In genomic region chr9:77901771-77902170, GRCh38 we compare ENCODE assay signal across 25 cellular contexts.
"Had no signal": no experiment of that assay in that cellular context is flagged by ENCODE, and none has a peak within 500 bp of the region (broad histone marks: within the 10 kb centered on the region; RNA-seq: fewer than 3 reads in every experiment).

No MANE protein-coding gene starts in this region.

- H2AFZ ChIP-seq: hepatocyte had no signal

- H3K4me1 ChIP-seq: breast epithelium had no signal

- H3K9me3 ChIP-seq: breast epithelium, gastroesophageal sphincter, suprapubic skin, tibial artery had no signal

- H3K4me3 ChIP-seq: breast epithelium, gastroesophageal sphincter, hepatocyte, suprapubic skin, tibial artery had no signal

- H3K27me3 Mint-ChIP-seq: central memory CD8-positive, alpha-beta T cell; dendritic cell treated with granulocyte-macrophage colony-stimulating factor and Interleukin-4, amounts not matched to agents 40 ng/mL and 50 ng/mL, for 4 days; naive thymus-derived CD4-positive, alpha-beta T cell had no signal

- H3K9me3 Mint-ChIP-seq: activated B cell treated with CpG ODN at 0.5 μM for 24 hours; activated T-cell treated with anti-CD3 and anti-CD28 coated beads, Interleukin-2, amount 50 U/mL, for 72 hours; central memory CD8-positive, alpha-beta T cell; dendritic cell treated with granulocyte-macrophage colony-stimulating factor and Interleukin-4, amounts not matched to agents 40 ng/mL and 50 ng/mL, for 4 days; mesothelial cell of epicardium; naive thymus-derived CD4-positive, alpha-beta T cell; T-helper 1 cell treated with Interleukin-12 subunit alpha and Interleukin-12 subunit beta and Interleukin-4 antibody, amounts not matched to agents 30 μg/mL and 1 μg/mL, for 36 hours had no signal

- H3K4me3 Mint-ChIP-seq: activated B cell treated with CpG ODN at 0.5 μM for 24 hours; activated T-cell treated with anti-CD3 and anti-CD28 coated beads, Interleukin-2, amount 50 U/mL, for 72 hours; central memory CD8-positive, alpha-beta T cell; dendritic cell treated with granulocyte-macrophage colony-stimulating factor and Interleukin-4, amounts not matched to agents 40 ng/mL and 50 ng/mL, for 4 days; mesothelial cell of epicardium; naive thymus-derived CD4-positive, alpha-beta T cell; T-helper 1 cell treated with Interleukin-12 subunit alpha and Interleukin-12 subunit beta and Interleukin-4 antibody, amounts not matched to agents 30 μg/mL and 1 μg/mL, for 36 hours had no signal

- H3K27ac ChIP-seq: breast epithelium, gastroesophageal sphincter, hepatocyte, suprapubic skin, tibial artery had no signal

- H3K4me2 ChIP-seq: hepatocyte had no signal

- H3K27me3 ChIP-seq: breast epithelium, gastroesophageal sphincter, hepatocyte, suprapubic skin, tibial artery had no signal

- H3K36me3 ChIP-seq: breast epithelium, gastroesophageal sphincter, suprapubic skin had no signal

- H3K27ac Mint-ChIP-seq: activated B cell treated with CpG ODN at 0.5 μM for 24 hours; activated T-cell treated with anti-CD3 and anti-CD28 coated beads, Interleukin-2, amount 50 U/mL, for 72 hours; mesothelial cell of epicardium; T-helper 1 cell treated with Interleukin-12 subunit alpha and Interleukin-12 subunit beta and Interleukin-4 antibody, amounts not matched to agents 30 μg/mL and 1 μg/mL, for 36 hours had no signal

- H3K4me1 Mint-ChIP-seq: activated B cell treated with CpG ODN at 0.5 μM for 24 hours; central memory CD8-positive, alpha-beta T cell had no signal

- ATAC-seq: activated naive CD4-positive, alpha-beta T cell treated with anti-CD3 and anti-CD28 coated beads, Interleukin-2, amount 50 U/mL, for 72 hours; activated T-cell treated with anti-CD3 and anti-CD28 coated beads, Interleukin-2, amount 50 U/mL, for 72 hours; gastroesophageal sphincter; left cardiac atrium; naive thymus-derived CD4-positive, alpha-beta T cell; right cardiac atrium had no signal

- DNase-seq: activated B cell treated with CpG ODN at 0.5 μM for 24 hours; activated naive CD4-positive, alpha-beta T cell; activated T-cell treated with anti-CD3 and anti-CD28 coated beads for 4 hours; activated T-cell treated with anti-CD3 and anti-CD28 coated beads, Interleukin-2, amount 50 U/mL, for 72 hours; effector CD4-positive, alpha-beta T cell; islet precursor cell; left cardiac atrium; mammary epithelial cell; naive thymus-derived CD4-positive, alpha-beta T cell; posterior cingulate gyrus; right cardiac atrium; stimulated activated CD4-positive, alpha-beta T cell treated with anti-CD3 and anti-CD28 coated beads, Interleukin-15, amount 100 ng/mL, for 24 hours; stimulated activated CD4-positive, alpha-beta T cell treated with anti-CD3 and anti-CD28 coated beads, Interleukin-2, amount 100 ng/mL, for 24 hours; stimulated activated naive CD4-positive, alpha-beta T cell; T-helper 9 cell; tibial artery had no signal
